9 cellular contexts compared by ENCODE assay signal in genomic region chr19:1446713-1447564, GRCh38. TPM values are rescaled to one million over a fixed set of nuclear protein-coding genes. Genes with fewer than 3 reads are reported as not detected.
A peak's percentile ranks its signal among the peaks of the same experiment; 100 is the strongest.
DNase-seq lines count a peak whose midpoint lies in the region.
"Had no signal": no experiment of that assay in that cellular context is flagged by ENCODE, and none has a peak within 500 bp of the region (broad histone marks: within the 10 kb centered on the region; RNA-seq: fewer than 3 reads in every experiment).

No MANE protein-coding gene starts in this region.

- H3K36me3 Mint-ChIP-seq in activated CD4-positive, alpha-beta T cell treated with anti-CD3 and anti-CD28 coated beads, Interleukin-2, amount 10 ng/mL, durations not matched to agents 24 days and 14 days (ENCODE audit: low read depth) = peaks cover 9% of the 10 kb centered on the region

- no peak overlapping the region for H2AK5ac ChIP-seq in neuronal stem cell (ENCODE audit: low read depth, low read length)

- 5% methylated on average over 65 of the region's 65 CpGs for WGBS in HUES64
- no CpG with 5 or more reads among the region's 65 CpGs for WGBS in neuronal stem cell (ENCODE audit: extremely low coverage in 2 of 2, insufficient read length in 2 of 2, insufficient replicate concordance in 1 of 2), 2 donors

- H3K9me3 ChIP-seq in HUES64 (ENCODE audit: insufficient read depth, low read depth, low read length) (no peaks in the 10 kb centered on the region), neuronal stem cell (replicated peaks in 1 of 2; ENCODE audit: control insufficient read depth in 2 of 2, insufficient read depth in 1 of 2, low read depth in 1 of 2, low read length in 2 of 2) (no peaks in the 10 kb centered on the region)

- H2BK120ac ChIP-seq in neuronal stem cell (ENCODE audit: low read depth, low read length) = no peak overlapping the region

- peaks cover 38% of the 10 kb centered on the region for H3K27me3 Mint-ChIP-seq in activated CD4-positive, alpha-beta T cell treated with anti-CD3 and anti-CD28 coated beads, Interleukin-2, amount 10 ng/mL, durations not matched to agents 24 days and 14 days

- H3K36me3 ChIP-seq in HUES64 (ENCODE audit: insufficient read depth, low read length) (peaks cover 10% of the 10 kb centered on the region), neuronal stem cell (replicated peaks in 1 of 2; ENCODE audit: control insufficient read depth in 2 of 2, insufficient read depth in 2 of 2, low read length in 2 of 2) (peaks cover 8 to 14% of the 10 kb centered on the region in 2 donors)

- H3K79me1 ChIP-seq in neuronal stem cell (ENCODE audit: low read depth, low read length) = no peaks in the 10 kb centered on the region

- intact Hi-C loops in activated CD4-positive, alpha-beta T cell treated with anti-CD3 and anti-CD28 coated beads, Interleukin-2, amount 10 ng/mL, durations not matched to agents 24 days and 14 days (cut with micrococcal nuclease) = loop anchor here (5.0 kb wide), 1 partner anchor 65 kb away; the partner anchor contains the start of gene ADAMTSL5

- H3K27ac ChIP-seq in HUES64 (ENCODE audit: low read depth, low read length) (no peak overlapping the region), neuronal stem cell (replicated peaks; ENCODE audit: low read length) (no peak overlapping the region)
- H3K27ac ChIP-seq: HL-60 had no signal

- H3K23ac ChIP-seq in neuronal stem cell (ENCODE audit: low read depth, low read length, poor library complexity) = peak overlapping the region; percentile 11

- peaks cover 8% of the 10 kb centered on the region for H3K4me1 Mint-ChIP-seq in activated CD4-positive, alpha-beta T cell treated with anti-CD3 and anti-CD28 coated beads, Interleukin-2, amount 10 ng/mL, durations not matched to agents 24 days and 14 days

- no peak overlapping the region for H4K8ac ChIP-seq in neuronal stem cell (ENCODE audit: low read depth, low read length)

- peak overlapping the region; percentile 35 for H3K4me3 Mint-ChIP-seq in activated CD4-positive, alpha-beta T cell treated with anti-CD3 and anti-CD28 coated beads, Interleukin-2, amount 10 ng/mL, durations not matched to agents 24 days and 14 days

- H2AFZ ChIP-seq in neuronal stem cell (ENCODE audit: low read length) = peak overlapping the region; percentile 98

- peak overlapping the region; percentile 95 for H3K4me2 ChIP-seq in neuronal stem cell (ENCODE audit: insufficient read depth, low read length, poor library complexity, severe bottlenecking)

- no peak overlapping the region for H3K4ac ChIP-seq in neuronal stem cell (ENCODE audit: low read length)

- no peak overlapping the region for H2BK5ac ChIP-seq in neuronal stem cell (ENCODE audit: low read length)

- H2BK12ac ChIP-seq in neuronal stem cell (ENCODE audit: low read length) = no peak overlapping the region

- H3K18ac ChIP-seq in neuronal stem cell (ENCODE audit: low read length) = peak overlapping the region; percentile 17

- H3K27ac Mint-ChIP-seq in activated CD4-positive, alpha-beta T cell treated with anti-CD3 and anti-CD28 coated beads, Interleukin-2, amount 10 ng/mL, durations not matched to agents 24 days and 14 days = no peak overlapping the region

- no peaks in the 10 kb centered on the region for H3K9me3 Mint-ChIP-seq in activated CD4-positive, alpha-beta T cell treated with anti-CD3 and anti-CD28 coated beads, Interleukin-2, amount 10 ng/mL, durations not matched to agents 24 days and 14 days

- H3K4me3 ChIP-seq in HUES64 (ENCODE audit: low read length) (peak overlapping the region; percentile 48), neuronal stem cell (ENCODE audit: low read length in 2 of 2) (peak overlapping the region; percentile 60 to 81)

- peaks cover 63% of the 10 kb centered on the region for H3K27me3 ChIP-seq in HUES64 (ENCODE audit: insufficient read depth, low read length)
- H3K27me3 ChIP-seq in neuronal stem cell (ENCODE audit: control insufficient read depth in 3 of 3, insufficient read depth in 3 of 3, low read depth in 1 of 3, low read length in 3 of 3) = peaks cover 0 to 14% (median 0%) of the 10 kb centered on the region in 3 experiments

- DNase-seq in activated CD4-positive, alpha-beta T cell treated with anti-CD3 and anti-CD28 coated beads, Interleukin-2, amount 10 ng/mL, durations not matched to agents 24 days and 14 days = peak; percentile 81
- DNase-seq in activated CD4-positive, alpha-beta T cell treated with anti-CD3 and anti-CD28 coated beads for 1 hour = no peak
- DNase-seq in dermis blood vessel endothelial cell (peak; percentile 28), neuronal stem cell (ENCODE audit: low spot score) (no peak), GF-D8 (lab: John Stamatoyannopoulos, UW) (no peak), NOMO-1 treated with DMSO at 0.1 percent for 48 hours (lab: John Stamatoyannopoulos, UW; ENCODE audit: unreplicated experiment) (no peak), KG1 (lab: John Stamatoyannopoulos, UW) (no peak)

- no peak overlapping the region for H3K14ac ChIP-seq in neuronal stem cell (ENCODE audit: low read length)

- H3K4me1 ChIP-seq in HUES64 (ENCODE audit: insufficient read depth, low read length) = no peaks in the 10 kb centered on the region
- peaks cover 28 to 37% of the 10 kb centered on the region in 2 donors for H3K4me1 ChIP-seq in neuronal stem cell (ENCODE audit: control insufficient read depth in 2 of 2, insufficient read depth in 1 of 2, low read depth in 1 of 2, low read length in 2 of 2)

- no peak overlapping the region for H2BK15ac ChIP-seq in neuronal stem cell (ENCODE audit: low read length)

- H3K9ac ChIP-seq in HUES64 (ENCODE audit: low read depth, low read length) (no peak overlapping the region), neuronal stem cell (ENCODE audit: low read depth, low read length, poor library complexity) (no peak overlapping the region)

- H4K91ac ChIP-seq in neuronal stem cell (ENCODE audit: low read depth, low read length, poor library complexity) = no peak overlapping the region

RNA-seq across cellular contexts. Expression of gene APC2, which starts 3.0 kb away (rescaled TPM):
- total RNA-seq in activated CD4-positive, alpha-beta T cell treated with anti-CD3 and anti-CD28 coated beads, Interleukin-2, amount 10 ng/mL, durations not matched to agents 24 days and 14 days = 0.16 and 0.24 TPM in 2 replicates
- 1.5 TPM for polyA plus RNA-seq in HUES64 (2013, experiment 1 of 2)
- polyA plus RNA-seq in HUES64 (2013, experiment 2 of 2) = 1.8 TPM
- 0.23 and 0.34 TPM in 2 replicates for total RNA-seq in dermis blood vessel endothelial cell
- 3.4 TPM for polyA plus RNA-seq in neuronal stem cell (2013, experiment 1 of 2)
- polyA plus RNA-seq in neuronal stem cell (2013, experiment 2 of 2) = 3.9 TPM

RNA-seq across cellular contexts. Expression of gene RPS15, which starts 8.7 kb away (rescaled TPM):
- 1,536 and 1,542 TPM in 2 replicates for total RNA-seq in activated CD4-positive, alpha-beta T cell treated with anti-CD3 and anti-CD28 coated beads, Interleukin-2, amount 10 ng/mL, durations not matched to agents 24 days and 14 days
- 1,974 TPM for polyA plus RNA-seq in HUES64 (2013, experiment 1 of 2)
- polyA plus RNA-seq in HUES64 (2013, experiment 2 of 2) = 1,812 TPM
- 380 and 637 TPM in 2 replicates for total RNA-seq in dermis blood vessel endothelial cell
- 3,965 TPM for polyA plus RNA-seq in neuronal stem cell (2013, experiment 1 of 2)
- polyA plus RNA-seq in neuronal stem cell (2013, experiment 2 of 2) = 3,732 TPM

RNA-seq across cellular contexts. Expression of gene C19orf25, which starts 32.1 kb away (rescaled TPM):
- 34.0 and 38.0 TPM in 2 replicates for total RNA-seq in activated CD4-positive, alpha-beta T cell treated with anti-CD3 and anti-CD28 coated beads, Interleukin-2, amount 10 ng/mL, durations not matched to agents 24 days and 14 days
- polyA plus RNA-seq in HUES64 (2013, experiment 1 of 2) = 31.0 TPM
- 31.1 TPM for polyA plus RNA-seq in HUES64 (2013, experiment 2 of 2)
- total RNA-seq in dermis blood vessel endothelial cell = 22.0 and 28.1 TPM in 2 replicates
- polyA plus RNA-seq in neuronal stem cell (2013, experiment 1 of 2) = 22.9 TPM
- 21.4 TPM for polyA plus RNA-seq in neuronal stem cell (2013, experiment 2 of 2)

RNA-seq across cellular contexts. Expression of gene DAZAP1, which starts 39.6 kb away (rescaled TPM):
- total RNA-seq in activated CD4-positive, alpha-beta T cell treated with anti-CD3 and anti-CD28 coated beads, Interleukin-2, amount 10 ng/mL, durations not matched to agents 24 days and 14 days = 299 and 323 TPM in 2 replicates
- 139 TPM for polyA plus RNA-seq in HUES64 (2013, experiment 1 of 2)
- polyA plus RNA-seq in HUES64 (2013, experiment 2 of 2) = 144 TPM
- total RNA-seq in dermis blood vessel endothelial cell = 58.0 and 104 TPM in 2 replicates
- 124 TPM for polyA plus RNA-seq in neuronal stem cell (2013, experiment 1 of 2)
- 126 TPM for polyA plus RNA-seq in neuronal stem cell (2013, experiment 2 of 2)

RNA-seq across cellular contexts. Expression of gene PCSK4, which starts 43.2 kb away (rescaled TPM):
- 1.0 and 1.6 TPM in 2 replicates for total RNA-seq in activated CD4-positive, alpha-beta T cell treated with anti-CD3 and anti-CD28 coated beads, Interleukin-2, amount 10 ng/mL, durations not matched to agents 24 days and 14 days
- 2.5 TPM for polyA plus RNA-seq in HUES64 (2013, experiment 1 of 2)
- 5.3 TPM for polyA plus RNA-seq in HUES64 (2013, experiment 2 of 2)
- 0.68 and 1.1 TPM in 2 replicates for total RNA-seq in dermis blood vessel endothelial cell
- 8.3 TPM for polyA plus RNA-seq in neuronal stem cell (2013, experiment 1 of 2)
- 7.9 TPM for polyA plus RNA-seq in neuronal stem cell (2013, experiment 2 of 2)

Comparison
In these comparisons a context has a peak if more than half of its experiments do, and no peak if none do; other contexts are left out.
1. DNase-seq: peak in activated CD4-positive, alpha-beta T cell treated with anti-CD3 and anti-CD28 coated beads, Interleukin-2, amount 10 ng/mL, durations not matched to agents 24 days and 14 days (single experiment) and dermis blood vessel endothelial cell (single experiment); none in activated CD4-positive, alpha-beta T cell treated with anti-CD3 and anti-CD28 coated beads for 1 hour (single experiment), neuronal stem cell (single experiment), GF-D8 (single experiment), NOMO-1 treated with DMSO at 0.1 percent for 48 hours (single experiment) and KG1 (single experiment).